In genomic region chr2:177617849-177618248, GRCh38 we compare ENCODE assay signal across 8 cellular contexts.
DNase-seq lines count a peak whose midpoint lies in the region; ATAC-seq, FAIRE-seq and TF ChIP-seq lines count a peak whose summit lies in the region.

No MANE protein-coding gene starts in this region.

- H4K20me1 ChIP-seq in Karpas-422 (ENCODE audit: insufficient read depth, low read depth, low read length): no peaks in the 10 kb centered on the region

- H3K4me3 ChIP-seq in BE2C (ENCODE audit: low read depth, low read length): peak overlapping the region; percentile 84
- H3K4me3 ChIP-seq in Karpas-422 (ENCODE audit: low read length): peak overlapping the region; percentile 71

- no peak overlapping the region for H2AFZ ChIP-seq in Karpas-422 (ENCODE audit: low read length)

- peak overlapping the region; percentile 85 for H3K4me2 ChIP-seq in Karpas-422 (ENCODE audit: low read depth, low read length, poor library complexity, severe bottlenecking)

- H3K27me3 ChIP-seq in BE2C: no peaks in the 10 kb centered on the region
- no peaks in the 10 kb centered on the region for H3K27me3 ChIP-seq in Karpas-422 (ENCODE audit: low read length)

- peaks cover 3% of the 10 kb centered on the region for H3K27me3 Mint-ChIP-seq in dendritic cell treated with granulocyte-macrophage colony-stimulating factor and Interleukin-4, amounts not matched to agents 40 ng/mL and 50 ng/mL, for 4 days
- H3K27me3 Mint-ChIP-seq in nephron (ENCODE audit: low read depth): no peaks in the 10 kb centered on the region

- no peak overlapping the region for H3K27ac ChIP-seq in Karpas-422 (ENCODE audit: low read length)

- FAIRE-seq in GM12892 (lab: Jason Lieb, UNC): no peak

- peak overlapping the region; percentile 81 for H3K9ac ChIP-seq in Karpas-422 (ENCODE audit: low read length)

- no peak for TF ChIP-seq POLR2A in GM12892 (IDR thresholded peaks at IDR 0.05; ENCODE audit: low read depth, low read length)

- H3K9me3 ChIP-seq in BE2C (no peaks in the 10 kb centered on the region), Karpas-422 (ENCODE audit: low read length) (no peaks in the 10 kb centered on the region)

- no peaks in the 10 kb centered on the region for H3K9me2 ChIP-seq in Karpas-422 (replicated peaks; ENCODE audit: insufficient read depth, low read length)

- H3K4me3 Mint-ChIP-seq in dendritic cell treated with granulocyte-macrophage colony-stimulating factor and Interleukin-4, amounts not matched to agents 40 ng/mL and 50 ng/mL, for 4 days: peak overlapping the region; percentile 92
- peak overlapping the region; percentile 96 for H3K4me3 Mint-ChIP-seq in nephron

- H3K79me2 ChIP-seq in Karpas-422 (ENCODE audit: low read length): no peaks in the 10 kb centered on the region

- H3K4me1 ChIP-seq in BE2C: peaks cover 5% of the 10 kb centered on the region; the same call in 1 of the 2 replicates
- peaks cover 20% of the 10 kb centered on the region for H3K4me1 ChIP-seq in Karpas-422 (ENCODE audit: low read length)

- TF ChIP-seq CTCF in BE2C (IDR thresholded peaks at IDR 0.05; ENCODE audit: low read depth, low read length) (no peak), nephron (IDR thresholded peaks at IDR 0.05; ENCODE audit: unreplicated experiment in 3 of 3) (no peak)

- no peaks in the 10 kb centered on the region for H3K4me1 Mint-ChIP-seq in dendritic cell treated with granulocyte-macrophage colony-stimulating factor and Interleukin-4, amounts not matched to agents 40 ng/mL and 50 ng/mL, for 4 days (ENCODE audit: low read depth)
- H3K4me1 Mint-ChIP-seq in nephron: peaks cover 33% of the 10 kb centered on the region

- H3K36me3 ChIP-seq in BE2C (no peaks in the 10 kb centered on the region), Karpas-422 (ENCODE audit: insufficient read depth, low read length) (no peaks in the 10 kb centered on the region)

- intact Hi-C loops in dendritic cell treated with granulocyte-macrophage colony-stimulating factor and Interleukin-4, amounts not matched to agents 40 ng/mL and 50 ng/mL, for 4 days (cut with micrococcal nuclease): loop anchor here (1.0 kb wide), 1 partner anchor 65 kb away; no protein-coding TSS in a partner anchor

- H3K27ac Mint-ChIP-seq in dendritic cell treated with granulocyte-macrophage colony-stimulating factor and Interleukin-4, amounts not matched to agents 40 ng/mL and 50 ng/mL, for 4 days: peak overlapping the region; percentile 99
- peak overlapping the region in 2 of 3 experiments; percentile 100 for H3K27ac Mint-ChIP-seq in nephron

- ATAC-seq in HG02798 (IDR thresholded peaks at IDR 0.05; ENCODE audit: poor library complexity, unreplicated experiment) (no peak), HG02623 (IDR thresholded peaks at IDR 0.05; ENCODE audit: unreplicated experiment) (no peak)

- H3K9me3 Mint-ChIP-seq in dendritic cell treated with granulocyte-macrophage colony-stimulating factor and Interleukin-4, amounts not matched to agents 40 ng/mL and 50 ng/mL, for 4 days: no peaks in the 10 kb centered on the region
- peaks cover 11% of the 10 kb centered on the region for H3K9me3 Mint-ChIP-seq in nephron

- peaks cover 7% of the 10 kb centered on the region for H3K36me3 Mint-ChIP-seq in dendritic cell treated with granulocyte-macrophage colony-stimulating factor and Interleukin-4, amounts not matched to agents 40 ng/mL and 50 ng/mL, for 4 days (ENCODE audit: low read depth)
- peaks cover 24% of the 10 kb centered on the region for H3K36me3 Mint-ChIP-seq in nephron (ENCODE audit: low read depth)

- DNase-seq in BE2C (no peak), Karpas-422 (no peak), NCI-H69 (lab: John Stamatoyannopoulos, UW) (no peak), GM12892 (ENCODE audit: insufficient read length) (no peak)
